ENCODE assay signal across 11 cellular contexts in the genomic region with DNA sequence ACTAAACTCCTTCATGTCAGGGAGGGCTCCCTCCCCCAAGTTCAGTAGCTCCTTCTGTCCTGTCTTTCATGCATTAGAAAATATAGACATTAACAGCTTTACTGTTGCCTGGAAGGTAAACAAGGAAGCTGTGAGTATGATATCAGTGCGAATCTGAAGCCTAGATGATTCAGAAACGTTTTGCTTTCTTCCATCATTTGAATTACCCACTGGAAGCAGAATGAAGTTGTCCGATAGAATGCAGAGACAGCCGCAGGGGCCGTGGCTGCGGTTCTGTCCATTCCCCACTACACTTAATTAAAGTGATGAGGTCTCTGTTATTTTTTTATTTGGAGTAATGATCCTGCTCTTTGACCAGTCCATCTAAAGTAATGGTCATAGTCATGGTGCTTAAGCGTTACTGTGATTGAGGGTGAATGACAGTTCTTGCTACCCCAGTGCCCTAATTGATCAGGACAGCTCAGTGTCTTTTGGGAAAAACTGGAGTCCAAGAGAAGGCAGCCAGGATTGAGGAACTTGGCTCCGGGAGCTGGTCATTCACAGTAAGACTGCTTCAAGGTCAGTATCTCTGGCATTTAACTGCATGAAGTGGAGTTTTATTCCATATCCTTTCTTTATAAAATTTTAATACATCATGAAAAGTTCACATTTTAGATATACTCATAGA.
DNase-seq lines count a peak whose midpoint lies in the region; ATAC-seq and TF ChIP-seq lines count a peak whose summit lies in the region.
"Had no signal": no experiment of that assay in that cellular context is flagged by ENCODE, and none has a peak within 500 bp of the region (broad histone marks: within the 10 kb centered on the region; RNA-seq: fewer than 3 reads in every experiment).

No MANE protein-coding gene starts in this region.

- no peaks in the 10 kb centered on the region for H4K20me1 ChIP-seq in GM23338 (replicated peaks; ENCODE audit: insufficient read depth)

- no peak overlapping the region for H3K27ac Mint-ChIP-seq in GM23338
- H3K27ac Mint-ChIP-seq: stimulated activated naive B cell treated with anti-CD40 and anti-IgM and Interleukin-4, amounts not matched to agents 10 μg/mL and 1 μg/mL and 100 μg/mL, for 72 hours had no signal

- H3K4me1 ChIP-seq in SJSA1 (replicated peaks) (peaks cover 22% of the 10 kb centered on the region), mesodermal cell (ENCODE audit: control insufficient read depth, insufficient read depth, low read length, poor library complexity, severe bottlenecking) (peaks cover 24% of the 10 kb centered on the region), transverse colon (peaks cover 0 to 38% (median 8%) of the 10 kb centered on the region in 4 donors), GM23338 (ENCODE audit: insufficient read depth) (no peaks in the 10 kb centered on the region)

- no peak overlapping the region for H2AFZ ChIP-seq in GM23338

- H3K4me2 ChIP-seq in GM23338 = no peak overlapping the region
- H3K4me2 ChIP-seq: KMS-11 had no signal

- ATAC-seq in GM23338 = no peak
- ATAC-seq: stimulated activated naive B cell treated with anti-CD40 and anti-IgM and Interleukin-4, amounts not matched to agents 10 μg/mL and 1 μg/mL and 100 μg/mL, for 72 hours had no signal

- H3K27me3 ChIP-seq in SJSA1 (replicated peaks) (no peaks in the 10 kb centered on the region), dorsolateral prefrontal cortex (no peaks in the 10 kb centered on the region), transverse colon (no peaks in the 10 kb centered on the region), GM23338 (ENCODE audit: insufficient read depth) (no peaks in the 10 kb centered on the region)

- in situ Hi-C loops in transverse colon (cut with MboI; ENCODE audit: low pct_ligation_motif_present in 1 of 4, low pct_unique_long_range_greater_than_20kb in 1 of 4, low sequenced_read_pairs in 3 of 4) = no loop called here

- no peaks in the 10 kb centered on the region for H3K9me2 ChIP-seq in GM23338 (ENCODE audit: insufficient read depth)

- H3K36me3 Mint-ChIP-seq in GM23338 (ENCODE audit: low read depth) = no peaks in the 10 kb centered on the region; the same call in 2 of the 3 replicates
- H3K36me3 Mint-ChIP-seq: stimulated activated naive B cell treated with anti-CD40 and anti-IgM and Interleukin-4, amounts not matched to agents 10 μg/mL and 1 μg/mL and 100 μg/mL, for 72 hours had no signal

- peak overlapping the region; percentile 70 for H3K27ac ChIP-seq in SJSA1
- H3K27ac ChIP-seq in dorsolateral prefrontal cortex = peak overlapping the region in 43 of 59 donors; percentile 13 to 82 (median 63)
- peak overlapping the region; percentile 84 for H3K27ac ChIP-seq in mesodermal cell (ENCODE audit: low read depth, low read length, severe bottlenecking)
- peak overlapping the region; percentile 61 to 74 (median 66) for H3K27ac ChIP-seq in transverse colon
- no peak overlapping the region for H3K27ac ChIP-seq in GM23338 (ENCODE audit: low read depth)
- H3K27ac ChIP-seq: KMS-11 had no signal

- H3K9me3 ChIP-seq in SJSA1 (replicated peaks) = peaks cover 3% of the 10 kb centered on the region; the same call in 1 of the 2 replicates
- H3K9me3 ChIP-seq in mesodermal cell (ENCODE audit: control insufficient read depth, low read length) = peaks cover 7% of the 10 kb centered on the region
- H3K9me3 ChIP-seq in transverse colon = peaks cover 4 to 6% of the 10 kb centered on the region in 2 donors

- H3K4me1 Mint-ChIP-seq in GM23338 = peaks cover 18% of the 10 kb centered on the region; the same call in 2 of the 3 replicates

- H3K79me2 ChIP-seq in GM23338 (replicated peaks; ENCODE audit: insufficient read depth) = no peaks in the 10 kb centered on the region

- no peak for TF ChIP-seq EP300 in transverse colon (IDR thresholded peaks at IDR 0.05; ENCODE audit: low read depth)

- H3K9me3 Mint-ChIP-seq in GM23338 = peaks cover 10% of the 10 kb centered on the region; the same call in 2 of the 3 replicates

- no peak overlapping the region for H3K4me3 ChIP-seq in SJSA1
- H3K4me3 ChIP-seq in dorsolateral prefrontal cortex = peak overlapping the region in 20 of 59 donors; percentile 2 to 48 (median 34)
- H3K4me3 ChIP-seq in mesodermal cell (ENCODE audit: extremely low read depth, insufficient read depth, low read length, poor library complexity, severe bottlenecking) = no peak overlapping the region
- no peak overlapping the region for H3K4me3 ChIP-seq in transverse colon
- H3K4me3 ChIP-seq in GM23338 = no peak overlapping the region

- DNase-seq in SJSA1 (ENCODE audit: low read depth in 1 of 2, low spot score in 2 of 2) (no peak), dorsolateral prefrontal cortex (no peak), transverse colon (no peak), GM23338 (ENCODE audit: low spot score) (no peak), DMS79 (lab: John Stamatoyannopoulos, UW) (no peak), NCI-H748 (lab: John Stamatoyannopoulos, UW; ENCODE audit: unreplicated experiment) (no peak)
- DNase-seq: activated effector memory CD4-positive, alpha-beta T cell treated with Interleukin-2 at 50 U/mL for 16 hours; kidney glomerular epithelial cell; stimulated activated naive B cell treated with anti-CD40 and anti-IgM and Interleukin-4, amounts not matched to agents 10 μg/mL and 1 μg/mL and 100 μg/mL, for 72 hours had no signal

- TF ChIP-seq POLR2A in transverse colon (IDR thresholded peaks at IDR 0.05) = no peak

- TF ChIP-seq CTCF in dorsolateral prefrontal cortex (IDR thresholded peaks at IDR 0.05 in 54 of 56, conservative IDR thresholded peaks at IDR 0.05 in 2 of 56; ENCODE audit: low read depth in 1 of 56, partially characterized antibody in 56 of 56) = no peak
- no peak for TF ChIP-seq CTCF in transverse colon (IDR thresholded peaks at IDR 0.05)
- no peak for TF ChIP-seq CTCF in GM23338 (conservative IDR thresholded peaks at IDR 0.05; ENCODE audit: low read depth in 2 of 2)

- H3K36me3 ChIP-seq in SJSA1 (no peaks in the 10 kb centered on the region), mesodermal cell (ENCODE audit: control insufficient read depth, insufficient read depth, low read length) (no peaks in the 10 kb centered on the region), transverse colon (no peaks in the 10 kb centered on the region), GM23338 (ENCODE audit: insufficient read depth) (peaks cover 5% of the 10 kb centered on the region; the same call in 1 of the 2 replicates)

- 79 to 92% methylated on average over 3 to 4 of the region's 8 CpGs for WGBS in mesodermal cell (ENCODE audit: insufficient coverage in 2 of 2), 2 experiments
- WGBS in transverse colon (ENCODE audit: low coverage in 1 of 2), 2 donors = 45 to 64% methylated on average over 5 to 8 of the region's 8 CpGs

- no peaks in the 10 kb centered on the region for H3F3A ChIP-seq in GM23338 (replicated peaks; ENCODE audit: low read depth)

- H3K27me3 Mint-ChIP-seq in GM23338 (ENCODE audit: insufficient read depth, low read depth, poor library complexity) = peaks cover 6% of the 10 kb centered on the region

- H3K4me3 Mint-ChIP-seq in GM23338 = no peak overlapping the region
- H3K4me3 Mint-ChIP-seq: stimulated activated naive B cell treated with anti-CD40 and anti-IgM and Interleukin-4, amounts not matched to agents 10 μg/mL and 1 μg/mL and 100 μg/mL, for 72 hours had no signal

- intact Hi-C loops in dorsolateral prefrontal cortex (cut with DNase I) (loop anchor here in 1 of 2 donors (10.0 kb wide), 1 partner anchor 72 kb away; a partner anchor contains a TSS), transverse colon (cut with DNase I; ENCODE audit: low total_unique reads) (no loop called here)

TF ChIP-seq in GM23338, 12 proteins besides CTCF, POLR2A, EP300 and RAD21:
- TF ChIP-seq ZNF114 (CRISPR knock-in tag; IDR thresholded peaks at IDR 0.05) (no peak), JUNB (IDR thresholded peaks at IDR 0.05; ENCODE audit: unreplicated experiment) (no peak), POLR2AphosphoS5 (IDR thresholded peaks at IDR 0.05; ENCODE audit: low read depth) (no peak)
